In genomic region chr6:41689171-41690008, GRCh38 we compare ENCODE assay signal across 17 cellular contexts. TPM values are rescaled to one million over a fixed set of nuclear protein-coding genes. Genes with fewer than 3 reads are reported as not detected.
A peak's percentile ranks its signal among the peaks of the same experiment; 100 is the strongest.
DNase-seq lines count a peak whose midpoint lies in the region; ATAC-seq and TF ChIP-seq lines count a peak whose summit lies in the region.
"Had no signal": no experiment of that assay in that cellular context is flagged by ENCODE, and none has a peak within 500 bp of the region (broad histone marks: within the 10 kb centered on the region; RNA-seq: fewer than 3 reads in every experiment).

No MANE protein-coding gene starts in this region.

- peaks cover 37% of the 10 kb centered on the region for H3K36me3 Mint-ChIP-seq in activated T-cell treated with anti-CD3 and anti-CD28 coated beads, Interleukin-2, amount 50 U/mL, for 24 hours (ENCODE audit: low read depth)
- peaks cover 3% of the 10 kb centered on the region for H3K36me3 Mint-ChIP-seq in activated T-cell treated with anti-CD3 and anti-CD28 coated beads, Interleukin-2, amount 50 U/mL, for 4 hours (ENCODE audit: insufficient read depth)

- H3K4me3 ChIP-seq in astrocyte of the spinal cord (ENCODE audit: low read depth, low read length) (no peak overlapping the region), suprapubic skin (no peak overlapping the region)
- H3K4me3 ChIP-seq: body of pancreas, tibial artery had no signal

- H3K27me3 Mint-ChIP-seq in activated T-cell treated with anti-CD3 and anti-CD28 coated beads, Interleukin-2, amount 50 U/mL, for 24 hours: no peaks in the 10 kb centered on the region
- H3K27me3 Mint-ChIP-seq in activated T-cell treated with anti-CD3 and anti-CD28 coated beads, Interleukin-2, amount 50 U/mL, for 4 hours (ENCODE audit: low read depth): no peaks in the 10 kb centered on the region

- H3K27ac Mint-ChIP-seq in activated T-cell treated with anti-CD3 and anti-CD28 coated beads, Interleukin-2, amount 50 U/mL, for 24 hours: no peak overlapping the region

- H3K4me1 Mint-ChIP-seq in activated T-cell treated with anti-CD3 and anti-CD28 coated beads, Interleukin-2, amount 50 U/mL, for 24 hours (ENCODE audit: low read depth): peaks cover 2% of the 10 kb centered on the region
- no peaks in the 10 kb centered on the region for H3K4me1 Mint-ChIP-seq in activated T-cell treated with anti-CD3 and anti-CD28 coated beads, Interleukin-2, amount 50 U/mL, for 4 hours (ENCODE audit: low read depth)

- H3K4me1 ChIP-seq in suprapubic skin: peaks cover 29% of the 10 kb centered on the region
- H3K4me1 ChIP-seq: body of pancreas had no signal

- H3K9me3 ChIP-seq in suprapubic skin: no peaks in the 10 kb centered on the region
- H3K9me3 ChIP-seq: body of pancreas, tibial artery had no signal

- H3K27ac ChIP-seq in suprapubic skin: peak overlapping the region; percentile 2
- H3K27ac ChIP-seq: body of pancreas, tibial artery had no signal

- peaks cover 51% of the 10 kb centered on the region for H3K36me3 ChIP-seq in suprapubic skin

- H3K4me3 Mint-ChIP-seq in activated T-cell treated with anti-CD3 and anti-CD28 coated beads, Interleukin-2, amount 50 U/mL, for 24 hours: no peak overlapping the region
- H3K4me3 Mint-ChIP-seq in activated T-cell treated with anti-CD3 and anti-CD28 coated beads, Interleukin-2, amount 50 U/mL, for 4 hours: no peak overlapping the region

- no peaks in the 10 kb centered on the region for H3K9me3 Mint-ChIP-seq in activated T-cell treated with anti-CD3 and anti-CD28 coated beads, Interleukin-2, amount 50 U/mL, for 24 hours
- no peaks in the 10 kb centered on the region for H3K9me3 Mint-ChIP-seq in activated T-cell treated with anti-CD3 and anti-CD28 coated beads, Interleukin-2, amount 50 U/mL, for 4 hours

- ATAC-seq in activated T-cell treated with anti-CD3 and anti-CD28 coated beads, Interleukin-2, amount 50 U/mL, for 4 hours: no peak
- ATAC-seq in GM19324 (IDR thresholded peaks at IDR 0.05; ENCODE audit: low FRiP score, unreplicated experiment): no peak
- no peak for ATAC-seq in GM19452 (IDR thresholded peaks at IDR 0.05; ENCODE audit: unreplicated experiment)
- ATAC-seq: body of pancreas, right cardiac atrium had no signal

- no peak for TF ChIP-seq EP300 in suprapubic skin (IDR thresholded peaks at IDR 0.05)

- TF ChIP-seq CTCF in astrocyte of the spinal cord (IDR thresholded peaks at IDR 0.05; ENCODE audit: low read depth, low read length): no peak
- TF ChIP-seq CTCF in suprapubic skin (IDR thresholded peaks at IDR 0.05): no peak

- WGBS in suprapubic skin: 51% methylated on average over 8 of the region's 9 CpGs

- DNase-seq in activated T-cell treated with anti-CD3 and anti-CD28 coated beads, Interleukin-2, amount 50 U/mL, for 24 hours: peak; percentile 17
- no peak for DNase-seq in activated T-cell treated with anti-CD3 and anti-CD28 coated beads, Interleukin-2, amount 50 U/mL, for 4 hours
- DNase-seq in astrocyte of the spinal cord (ENCODE audit: low read depth, low spot score): peak; percentile 15
- peak; percentile 25 for DNase-seq in kidney tubule cell (ENCODE audit: low spot score)
- DNase-seq in suprapubic skin (ENCODE audit: low spot score in 2 of 2): peak in 1 of 2 donors; percentile 62
- DNase-seq in CD1c-positive myeloid dendritic cell (ENCODE audit: extremely low spot score): no peak
- DNase-seq: activated CD4-positive, alpha-beta T cell treated with anti-CD3 and anti-CD28 coated beads for 1 hour; body of pancreas; DMS153; NCI-H2081 treated with DMSO at 0.1 percent for 48 hours; NK-92 treated with Interleukin-12 subunit alpha and Interleukin-12 subunit beta, amount 100 ng/mL, for 24 hours; SW 1271 had no signal

- TF ChIP-seq POLR2A in suprapubic skin (IDR thresholded peaks at IDR 0.05): no peak

- in situ Hi-C loops in astrocyte of the spinal cord (cut with HindIII; ENCODE audit: low sequenced_read_pairs): no loop called here

- H3K27me3 ChIP-seq in suprapubic skin: no peaks in the 10 kb centered on the region
- H3K27me3 ChIP-seq: body of pancreas, tibial artery had no signal

RNA-seq across cellular contexts. Expression of gene TFEB, which starts 46.0 kb away (rescaled TPM):
- total RNA-seq in activated T-cell treated with anti-CD3 and anti-CD28 coated beads, Interleukin-2, amount 50 U/mL, for 4 hours: 10 to 100 TPM in 2 of 3 donors, 1 to 10 TPM in 1; 7.6 to 15.4 (median 10.8) TPM
- total RNA-seq in suprapubic skin: 10 to 100 TPM; 19.0 to 23.3 (median 21.6) TPM

RNA-seq across cellular contexts. Expression of gene MDFI, which starts 51.1 kb away (rescaled TPM):
- under 1 TPM in 1 of 3 donors, not detected in 2; 0.49 TPM for total RNA-seq in activated T-cell treated with anti-CD3 and anti-CD28 coated beads, Interleukin-2, amount 50 U/mL, for 4 hours
- total RNA-seq in suprapubic skin: 10 to 100 TPM; 21.7 to 51.8 (median 31.4) TPM

RNA-seq across cellular contexts. Expression of gene PGC, which starts 57.8 kb away (rescaled TPM):
- total RNA-seq in activated T-cell treated with anti-CD3 and anti-CD28 coated beads, Interleukin-2, amount 50 U/mL, for 4 hours: under 1 TPM; 0.14 to 0.38 (median 0.24) TPM
- total RNA-seq in suprapubic skin: not detected
- total RNA-seq: epithelial cell of proximal tubule had no signal

Comparison
In these comparisons a context has a peak if more than half of its experiments do, and no peak if none do; other contexts are left out.
1. DNase-seq: peak in activated T-cell treated with anti-CD3 and anti-CD28 coated beads, Interleukin-2, amount 50 U/mL, for 24 hours (single experiment), astrocyte of the spinal cord (single experiment) and kidney tubule cell (single experiment); none in activated T-cell treated with anti-CD3 and anti-CD28 coated beads, Interleukin-2, amount 50 U/mL, for 4 hours (single experiment) and CD1c-positive myeloid dendritic cell (single experiment).
2. RNA of gene MDFI, which starts 51.1 kb away (total RNA-seq): 21.7 to 51.8 TPM in suprapubic skin; 0.49 TPM in activated T-cell treated with anti-CD3 and anti-CD28 coated beads, Interleukin-2, amount 50 U/mL, for 4 hours; every median in the first group is over 10 times any median in the second.